ENCODE assay signal across 18 cellular contexts in genomic region chr7:29957921-29958320, GRCh38. TPM values are rescaled to one million over a fixed set of nuclear protein-coding genes. Genes with fewer than 3 reads are reported as not detected.
A peak's percentile ranks its signal among the peaks of the same experiment; 100 is the strongest.
DNase-seq lines count a peak whose midpoint lies in the region; ATAC-seq and TF ChIP-seq lines count a peak whose summit lies in the region.
"Had no signal": no experiment of that assay in that cellular context is flagged by ENCODE, and none has a peak within 500 bp of the region (broad histone marks: within the 10 kb centered on the region; RNA-seq: fewer than 3 reads in every experiment).

No MANE protein-coding gene starts in this region.

- peaks cover 40% of the 10 kb centered on the region for H3K4me1 Mint-ChIP-seq in activated naive CD8-positive, alpha-beta T cell treated with anti-CD3 and anti-CD28 coated beads, Interleukin-2, amount 10 ng/mL, durations not matched to agents 7 days and 5 days
- H3K4me1 Mint-ChIP-seq in activated naive CD8-positive, alpha-beta T cell treated with anti-CD3 and anti-CD28 coated beads, Interleukin-2, amount 50 U/mL, for 24 hours = peaks cover 17% of the 10 kb centered on the region

- no peak overlapping the region for H3K4me3 Mint-ChIP-seq in activated naive CD8-positive, alpha-beta T cell treated with anti-CD3 and anti-CD28 coated beads, Interleukin-2, amount 10 ng/mL, durations not matched to agents 7 days and 5 days
- H3K4me3 Mint-ChIP-seq in activated naive CD8-positive, alpha-beta T cell treated with anti-CD3 and anti-CD28 coated beads, Interleukin-2, amount 50 U/mL, for 24 hours = no peak overlapping the region
- H3K4me3 Mint-ChIP-seq: CD8-positive, alpha-beta T cell; natural killer cell; stimulated activated naive CD8-positive, alpha-beta T cell treated with anti-CD3 and anti-CD28 coated beads, Interleukin-15, Interleukin-2, amounts not matched to agents 100 ng/mL and 50 ng/mL, for 24 hours had no signal

- H3K27ac Mint-ChIP-seq in activated naive CD8-positive, alpha-beta T cell treated with anti-CD3 and anti-CD28 coated beads, Interleukin-2, amount 10 ng/mL, durations not matched to agents 7 days and 5 days = peak overlapping the region; percentile 72
- no peak overlapping the region for H3K27ac Mint-ChIP-seq in activated naive CD8-positive, alpha-beta T cell treated with anti-CD3 and anti-CD28 coated beads, Interleukin-2, amount 50 U/mL, for 24 hours
- H3K27ac Mint-ChIP-seq: CD8-positive, alpha-beta T cell; stimulated activated naive CD8-positive, alpha-beta T cell treated with anti-CD3 and anti-CD28 coated beads, Interleukin-15, Interleukin-2, amounts not matched to agents 100 ng/mL and 50 ng/mL, for 24 hours had no signal

- H3K9me3 Mint-ChIP-seq in activated naive CD8-positive, alpha-beta T cell treated with anti-CD3 and anti-CD28 coated beads, Interleukin-2, amount 10 ng/mL, durations not matched to agents 7 days and 5 days = no peaks in the 10 kb centered on the region
- no peaks in the 10 kb centered on the region for H3K9me3 Mint-ChIP-seq in activated naive CD8-positive, alpha-beta T cell treated with anti-CD3 and anti-CD28 coated beads, Interleukin-2, amount 50 U/mL, for 24 hours
- H3K9me3 Mint-ChIP-seq: CD8-positive, alpha-beta T cell; natural killer cell; stimulated activated naive CD8-positive, alpha-beta T cell treated with anti-CD3 and anti-CD28 coated beads, Interleukin-15, Interleukin-2, amounts not matched to agents 100 ng/mL and 50 ng/mL, for 24 hours had no signal

- peaks cover 37% of the 10 kb centered on the region for H3K4me1 ChIP-seq in OCI-LY7 (ENCODE audit: insufficient read depth, low read length, poor library complexity, severe bottlenecking)
- H3K4me1 ChIP-seq: gastrocnemius medialis had no signal

- H3K79me2 ChIP-seq in OCI-LY7 (ENCODE audit: insufficient read depth, low read depth, low read length) = no peaks in the 10 kb centered on the region; the same call in 1 of the 2 replicates

- H4K20me1 ChIP-seq in OCI-LY7 (ENCODE audit: insufficient read depth, low read length) = peaks cover 5% of the 10 kb centered on the region; the same call in 1 of the 2 replicates

- H3K27me3 Mint-ChIP-seq in activated naive CD8-positive, alpha-beta T cell treated with anti-CD3 and anti-CD28 coated beads, Interleukin-2, amount 10 ng/mL, durations not matched to agents 7 days and 5 days = no peaks in the 10 kb centered on the region
- no peaks in the 10 kb centered on the region for H3K27me3 Mint-ChIP-seq in activated naive CD8-positive, alpha-beta T cell treated with anti-CD3 and anti-CD28 coated beads, Interleukin-2, amount 50 U/mL, for 24 hours
- H3K27me3 Mint-ChIP-seq: stimulated activated naive CD8-positive, alpha-beta T cell treated with anti-CD3 and anti-CD28 coated beads, Interleukin-15, Interleukin-2, amounts not matched to agents 100 ng/mL and 50 ng/mL, for 24 hours had no signal

- peaks cover 7% of the 10 kb centered on the region for H3K36me3 Mint-ChIP-seq in activated naive CD8-positive, alpha-beta T cell treated with anti-CD3 and anti-CD28 coated beads, Interleukin-2, amount 10 ng/mL, durations not matched to agents 7 days and 5 days
- H3K36me3 Mint-ChIP-seq in activated naive CD8-positive, alpha-beta T cell treated with anti-CD3 and anti-CD28 coated beads, Interleukin-2, amount 50 U/mL, for 24 hours (ENCODE audit: low read depth) = no peaks in the 10 kb centered on the region
- H3K36me3 Mint-ChIP-seq: natural killer cell had no signal

- TF ChIP-seq CTCF in OCI-LY7 (conservative IDR thresholded peaks at IDR 0.05; ENCODE audit: low read length) (no peak), omental fat pad (IDR thresholded peaks at IDR 0.05) (no peak)

- ATAC-seq in activated naive CD8-positive, alpha-beta T cell treated with anti-CD3 and anti-CD28 coated beads, Interleukin-2, amount 10 ng/mL, durations not matched to agents 7 days and 5 days (ENCODE audit: low read depth) = no peak
- no peak for ATAC-seq in activated naive CD8-positive, alpha-beta T cell treated with anti-CD3 and anti-CD28 coated beads, Interleukin-2, amount 50 U/mL, for 24 hours
- ATAC-seq in HG03342 (IDR thresholded peaks at IDR 0.05; ENCODE audit: unreplicated experiment) (no peak), omental fat pad (ENCODE audit: low FRiP score) (no peak), HG03442 (IDR thresholded peaks at IDR 0.05; ENCODE audit: unreplicated experiment) (no peak)
- ATAC-seq: CD8-positive, alpha-beta T cell; gastrocnemius medialis; natural killer cell had no signal

- H3K9me3 ChIP-seq in OCI-LY7 (ENCODE audit: low read length) = no peaks in the 10 kb centered on the region
- H3K9me3 ChIP-seq: gastrocnemius medialis had no signal

- no peak overlapping the region for H2AFZ ChIP-seq in OCI-LY7 (ENCODE audit: low read length)

- POLR2A ChIA-PET in activated naive CD8-positive, alpha-beta T cell treated with anti-CD3 and anti-CD28 coated beads, Interleukin-2, amount 10 ng/mL, durations not matched to agents 7 days and 5 days (lab: Charles Lee) = no interaction called here
- POLR2A ChIA-PET in OCI-LY7 (lab: Charles Lee) = interaction anchor here (1.1 to 1.6 kb wide), 5 partner anchors 20 to 157 kb away, joined by 3 to 5 read pairs (median 3); no protein-coding TSS in a partner anchor

- H3K4me3 ChIP-seq in OCI-LY7 (ENCODE audit: low read depth, low read length, poor library complexity, severe bottlenecking) = no peak overlapping the region
- H3K4me3 ChIP-seq: gastrocnemius medialis, lung had no signal

- H3K36me3 ChIP-seq in OCI-LY7 (ENCODE audit: insufficient read depth, low read length) = peaks cover 47% of the 10 kb centered on the region
- H3K36me3 ChIP-seq: gastrocnemius medialis had no signal

- peak overlapping the region; percentile 48 for H3K27ac ChIP-seq in OCI-LY7 (ENCODE audit: low read depth, low read length, poor library complexity, severe bottlenecking)
- H3K27ac ChIP-seq: gastrocnemius medialis had no signal

- CTCF ChIA-PET in OCI-LY7 (lab: Charles Lee; ENCODE audit: unreplicated experiment) = no interaction called here

- BruUV-seq in OCI-LY7 (replicated peaks; lab: Mats Ljungman, UMichigan) = no TSS peak

- intact Hi-C loops in OCI-LY7 (cut with micrococcal nuclease; ENCODE audit: unreplicated experiment) = no loop called here

- DNase-seq in activated naive CD8-positive, alpha-beta T cell treated with anti-CD3 and anti-CD28 coated beads, Interleukin-2, amount 10 ng/mL, durations not matched to agents 7 days and 5 days = no peak
- DNase-seq in activated naive CD8-positive, alpha-beta T cell treated with anti-CD3 and anti-CD28 coated beads, Interleukin-2, amount 50 U/mL, for 24 hours = no peak
- DNase-seq in NCI-H2029 treated with DMSO at 0.1 percent for 48 hours (lab: John Stamatoyannopoulos, UW) = peak; percentile 21
- DNase-seq in OCI-LY7 (ENCODE audit: low spot score) = peak; percentile 68
- DNase-seq in GDM1 (lab: John Stamatoyannopoulos, UW) = no peak
- DNase-seq in omental fat pad (ENCODE audit: low spot score) = no peak
- DNase-seq: activated CD4-positive, alpha-beta T cell treated with anti-CD3 and anti-CD28 coated beads, Interleukin-2, amount 50 U/mL, for 48 hours; activated T-cell treated with anti-CD3 and anti-CD28 coated beads, Interleukin-2, amount 50 U/mL, for 48 hours; gastrocnemius medialis; IMR-90; MV-4-11; natural killer cell; stimulated activated CD4-positive, alpha-beta T cell treated with anti-CD3 and anti-CD28 coated beads, Interleukin-12 subunit alpha, Interleukin-12 subunit beta, amount 100 ng/mL, for 4 hours had no signal

- H3K4me2 ChIP-seq in OCI-LY7 (ENCODE audit: low read length) = peak overlapping the region; percentile 64

- H3K9me2 ChIP-seq in OCI-LY7 (ENCODE audit: insufficient read depth, low read length) = no peaks in the 10 kb centered on the region

RNA-seq across cellular contexts. Expression of gene SCRN1, which starts 31.7 kb away (rescaled TPM):
- total RNA-seq in activated naive CD8-positive, alpha-beta T cell treated with anti-CD3 and anti-CD28 coated beads, Interleukin-2, amount 10 ng/mL, durations not matched to agents 7 days and 5 days = 10 to 100 TPM; 11.5 to 14.6 TPM
- total RNA-seq in OCI-LY7 (2014; rRNA removed; shearing (Covaris generic)) = 32.5 and 37.1 TPM in 2 replicates
- total RNA-seq in OCI-LY7 (2022) = 58.3 and 62.7 TPM in 2 replicates
- 10 to 100 TPM; 19.7 to 43.1 (median 31.0) TPM for total RNA-seq in omental fat pad

Comparison
In these comparisons a context has a peak if more than half of its experiments do, and no peak if none do; other contexts are left out.
1. DNase-seq: peak in NCI-H2029 treated with DMSO at 0.1 percent for 48 hours (single experiment) and OCI-LY7 (single experiment); none in activated naive CD8-positive, alpha-beta T cell treated with anti-CD3 and anti-CD28 coated beads, Interleukin-2, amount 10 ng/mL, durations not matched to agents 7 days and 5 days (single experiment), activated naive CD8-positive, alpha-beta T cell treated with anti-CD3 and anti-CD28 coated beads, Interleukin-2, amount 50 U/mL, for 24 hours (single experiment), GDM1 (single experiment) and omental fat pad (single experiment).